In genomic region chr4:99394913-99395312, GRCh38 we compare ENCODE assay signal across 20 cellular contexts. TPM values are rescaled to one million over a fixed set of nuclear protein-coding genes. Genes with fewer than 3 reads are reported as not detected.
DNase-seq lines count a peak whose midpoint lies in the region; ATAC-seq, FAIRE-seq and TF ChIP-seq lines count a peak whose summit lies in the region.
"Had no signal": no experiment of that assay in that cellular context is flagged by ENCODE, and none has a peak within 500 bp of the region (broad histone marks: within the 10 kb centered on the region; RNA-seq: fewer than 3 reads in every experiment).

No MANE protein-coding gene starts in this region.

- POLR2A ChIA-PET in CD4-positive, alpha-beta memory T cell (lab: Charles Lee; ENCODE audit: partially characterized antibody) = no interaction called here

- CTCF ChIA-PET in CD4-positive, alpha-beta memory T cell (lab: Charles Lee; ENCODE audit: partially characterized antibody) = no interaction called here

- H4K20me1 ChIP-seq in astrocyte (ENCODE audit: insufficient read depth, low read length) = no peaks in the 10 kb centered on the region

- WGBS in pancreas, 2 donors = 27 to 38% methylated on average over 1 of the region's 1 CpG

- no peak overlapping the region for H3K4me3 Mint-ChIP-seq in astrocyte (ENCODE audit: unreplicated experiment)
- no peak overlapping the region for H3K4me3 Mint-ChIP-seq in CD4-positive, alpha-beta memory T cell
- H3K4me3 Mint-ChIP-seq: activated CD8-positive, alpha-beta T cell treated with anti-CD3 and anti-CD28 coated beads, Interleukin-2, amount 10 ng/mL, durations not matched to agents 7 days and 5 days; activated T-helper 1 cell treated with anti-CD3 and anti-CD28 coated beads, Interleukin-12 subunit alpha, Interleukin-12 subunit beta, Interleukin-2, Interleukin-4 antibody, amounts not matched to agents 30 ng/mL and 10 ng/mL and 1 ng/mL, durations not matched to agents 14 hours and 24 hours and 36 hours had no signal

- no peaks in the 10 kb centered on the region for H3K79me2 ChIP-seq in astrocyte (ENCODE audit: insufficient read depth, low read length)

- FAIRE-seq in astrocyte (lab: Jason Lieb, UNC) (no peak), pancreas (lab: Jason Lieb, UNC) (peak; percentile 26)

- TF ChIP-seq CTCF in AG10803 (conservative IDR thresholded peaks at IDR 0.05; ENCODE audit: low read length) = no peak
- no peak for TF ChIP-seq CTCF in astrocyte (IDR thresholded peaks at IDR 0.05; ENCODE audit: insufficient read depth, low read depth, low read length)
- TF ChIP-seq CTCF in pancreas (IDR thresholded peaks at IDR 0.05) = no peak

- ATAC-seq in left ventricle myocardium superior (peak; percentile 35), pancreas (peak; percentile 50 to 90 (median 78)), HG03175 (IDR thresholded peaks at IDR 0.05; ENCODE audit: unreplicated experiment) (no peak)
- ATAC-seq: activated CD8-positive, alpha-beta T cell treated with anti-CD3 and anti-CD28 coated beads, Interleukin-2, amount 10 ng/mL, durations not matched to agents 7 days and 5 days had no signal

- H3K9me3 Mint-ChIP-seq in astrocyte (ENCODE audit: unreplicated experiment) = peaks cover 3% of the 10 kb centered on the region
- peaks cover 0 to 8% (median 2%) of the 10 kb centered on the region in 8 donors for H3K9me3 Mint-ChIP-seq in CD4-positive, alpha-beta memory T cell
- H3K9me3 Mint-ChIP-seq: activated T-helper 1 cell treated with anti-CD3 and anti-CD28 coated beads, Interleukin-12 subunit alpha, Interleukin-12 subunit beta, Interleukin-2, Interleukin-4 antibody, amounts not matched to agents 30 ng/mL and 10 ng/mL and 1 ng/mL, durations not matched to agents 14 hours and 24 hours and 36 hours had no signal

- no peak overlapping the region for H2AFZ ChIP-seq in astrocyte (ENCODE audit: low read depth, low read length)
- H2AFZ ChIP-seq: PC-9 had no signal

- peaks cover 9% of the 10 kb centered on the region for H3K4me1 Mint-ChIP-seq in astrocyte (ENCODE audit: low read depth, unreplicated experiment)
- no peaks in the 10 kb centered on the region for H3K4me1 Mint-ChIP-seq in CD4-positive, alpha-beta memory T cell

- intact Hi-C loops in left ventricle myocardium superior (cut with micrococcal nuclease) (no loop called here), pancreas (cut with DNase I) (no loop called here)
- intact Hi-C loops in CD4-positive, alpha-beta memory T cell (cut with micrococcal nuclease) = no loop called here

- H3K9me3 ChIP-seq in astrocyte (ENCODE audit: insufficient read depth, low read depth, low read length) = peaks cover 3% of the 10 kb centered on the region
- no peaks in the 10 kb centered on the region for H3K9me3 ChIP-seq in pancreas
- H3K9me3 ChIP-seq in CD4-positive, alpha-beta memory T cell (ENCODE audit: control insufficient read depth in 1 of 2, low read length in 2 of 2) = no peaks in the 10 kb centered on the region
- H3K9me3 ChIP-seq: suprapubic skin had no signal

- H3K27me3 Mint-ChIP-seq in astrocyte (ENCODE audit: low read depth, unreplicated experiment) = no peaks in the 10 kb centered on the region
- H3K27me3 Mint-ChIP-seq in CD4-positive, alpha-beta memory T cell = peaks cover 4 to 9% of the 10 kb centered on the region in 2 donors

- H3K4me1 ChIP-seq in astrocyte (ENCODE audit: insufficient read depth, low read length) (peaks cover 10% of the 10 kb centered on the region), pancreas (peaks cover 0 to 4% (median 0%) of the 10 kb centered on the region in 3 donors)
- no peaks in the 10 kb centered on the region for H3K4me1 ChIP-seq in CD4-positive, alpha-beta memory T cell (ENCODE audit: insufficient read depth, low read length)
- H3K4me1 ChIP-seq: adrenal gland, suprapubic skin had no signal

- peak overlapping the region; percentile 58 for H3K27ac ChIP-seq in astrocyte (ENCODE audit: low read depth, low read length)
- peak overlapping the region in 2 of 4 donors; percentile 32 to 53 for H3K27ac ChIP-seq in pancreas
- H3K27ac ChIP-seq in CD4-positive, alpha-beta memory T cell (ENCODE audit: low read depth, low read length) = no peak overlapping the region
- H3K27ac ChIP-seq: PC-9, suprapubic skin had no signal

- H3K4me2 ChIP-seq in astrocyte (ENCODE audit: low read length) = peak overlapping the region; percentile 75
- H3K4me2 ChIP-seq: PC-9 had no signal

- peak overlapping the region; percentile 29 for H3K9ac ChIP-seq in astrocyte (ENCODE audit: low read length)

- no peaks in the 10 kb centered on the region for H3K36me3 Mint-ChIP-seq in astrocyte (ENCODE audit: low read depth, unreplicated experiment)
- H3K36me3 Mint-ChIP-seq in CD4-positive, alpha-beta memory T cell = no peaks in the 10 kb centered on the region

- H3K4me3 ChIP-seq in AG10803 (ENCODE audit: low read length) (no peak overlapping the region), astrocyte (ENCODE audit: insufficient read depth, low read depth, low read length) (no peak overlapping the region), pancreas (no peak overlapping the region)
- H3K4me3 ChIP-seq in CD4-positive, alpha-beta memory T cell (ENCODE audit: low read length in 2 of 2) = no peak overlapping the region
- H3K4me3 ChIP-seq: adrenal gland, dorsolateral prefrontal cortex, PC-9, suprapubic skin had no signal

- DNase-seq in AG10803 (ENCODE audit: low read depth) (peak; percentile 28), astrocyte (ENCODE audit: low read depth) (peak; percentile 56), left ventricle myocardium superior (no peak), pancreas (no peak), NCI-H226 (no peak)
- DNase-seq in CD4-positive, alpha-beta memory T cell = no peak
- DNase-seq in activated CD4-positive, CD25-positive, alpha-beta regulatory T cell treated with anti-CD3 and anti-CD28 coated beads, Interleukin-2, amount 50 U/mL, for 72 hours = no peak
- DNase-seq: activated CD8-positive, alpha-beta T cell treated with anti-CD3 and anti-CD28 coated beads, Interleukin-2, amount 10 ng/mL, durations not matched to agents 7 days and 5 days; adrenal gland; Calu3; dorsolateral prefrontal cortex; GF-D8; NCI-H187; NCI-H526; occipital lobe; PC-9 had no signal

- H3K36me3 ChIP-seq in astrocyte (ENCODE audit: insufficient read depth, low read length) (no peaks in the 10 kb centered on the region), pancreas (no peaks in the 10 kb centered on the region)
- H3K36me3 ChIP-seq in CD4-positive, alpha-beta memory T cell (ENCODE audit: insufficient read depth, low read length) = no peaks in the 10 kb centered on the region
- H3K36me3 ChIP-seq: adrenal gland, suprapubic skin had no signal

- H3K27me3 ChIP-seq in astrocyte (ENCODE audit: insufficient read depth, low read length) = no peaks in the 10 kb centered on the region
- no peaks in the 10 kb centered on the region for H3K27me3 ChIP-seq in pancreas
- no peaks in the 10 kb centered on the region for H3K27me3 ChIP-seq in CD4-positive, alpha-beta memory T cell (ENCODE audit: insufficient read depth, low read length)
- H3K27me3 ChIP-seq: adrenal gland, dorsolateral prefrontal cortex, suprapubic skin had no signal

- no peak overlapping the region for H3K27ac Mint-ChIP-seq in astrocyte (ENCODE audit: unreplicated experiment)
- H3K27ac Mint-ChIP-seq in CD4-positive, alpha-beta memory T cell = no peak overlapping the region
- H3K27ac Mint-ChIP-seq: activated CD8-positive, alpha-beta T cell treated with anti-CD3 and anti-CD28 coated beads, Interleukin-2, amount 10 ng/mL, durations not matched to agents 7 days and 5 days; activated T-helper 1 cell treated with anti-CD3 and anti-CD28 coated beads, Interleukin-12 subunit alpha, Interleukin-12 subunit beta, Interleukin-2, Interleukin-4 antibody, amounts not matched to agents 30 ng/mL and 10 ng/mL and 1 ng/mL, durations not matched to agents 14 hours and 24 hours and 36 hours had no signal

RNA-seq across cellular contexts. Expression of gene ADH7, which starts 40.2 kb away (rescaled TPM):
- not detected in 2 replicates for total RNA-seq in astrocyte
- not detected for total RNA-seq in left ventricle myocardium superior
- not detected for total RNA-seq in pancreas
- polyA plus RNA-seq in pancreas = under 1 TPM in 1 of 2 donors, not detected in 1; 0.07 TPM
- total RNA-seq in CD4-positive, alpha-beta memory T cell = not detected
- not detected for polyA plus RNA-seq in CD4-positive, alpha-beta memory T cell
- total RNA-seq: activated CD8-positive, alpha-beta T cell treated with anti-CD3 and anti-CD28 coated beads, Interleukin-2, amount 10 ng/mL, durations not matched to agents 7 days and 5 days; activated T-helper 1 cell treated with anti-CD3 and anti-CD28 coated beads, Interleukin-12 subunit alpha, Interleukin-12 subunit beta, Interleukin-2, Interleukin-4 antibody, amounts not matched to agents 30 ng/mL and 10 ng/mL and 1 ng/mL, durations not matched to agents 14 hours and 24 hours and 36 hours; adrenal gland; Calu3; dorsolateral prefrontal cortex; HT-29; occipital lobe; PC-9 had no signal

RNA-seq across cellular contexts. Expression of gene ADH1C, which starts 42.4 kb away (rescaled TPM):
- not detected in 2 replicates for total RNA-seq in astrocyte
- 7.6 TPM for total RNA-seq in left ventricle myocardium superior
- total RNA-seq in pancreas = 10 to 100 TPM in 3 of 6 donors, 1 to 10 TPM in 3; 8.3 to 25.8 (median 13.3) TPM
- 10 to 100 TPM in 1 of 2 donors, 1 to 10 TPM in 1; 8.7 to 37.6 TPM for polyA plus RNA-seq in pancreas
- not detected for total RNA-seq in CD4-positive, alpha-beta memory T cell
- polyA plus RNA-seq in CD4-positive, alpha-beta memory T cell = not detected
- total RNA-seq: activated CD8-positive, alpha-beta T cell treated with anti-CD3 and anti-CD28 coated beads, Interleukin-2, amount 10 ng/mL, durations not matched to agents 7 days and 5 days; activated T-helper 1 cell treated with anti-CD3 and anti-CD28 coated beads, Interleukin-12 subunit alpha, Interleukin-12 subunit beta, Interleukin-2, Interleukin-4 antibody, amounts not matched to agents 30 ng/mL and 10 ng/mL and 1 ng/mL, durations not matched to agents 14 hours and 24 hours and 36 hours; occipital lobe had no signal

Comparison
In these comparisons a context has a peak if more than half of its experiments do, and no peak if none do; other contexts are left out.
1. DNase-seq: peak in AG10803 (single experiment) and astrocyte (single experiment); none in left ventricle myocardium superior (single experiment), pancreas (0 of 6), CD4-positive, alpha-beta memory T cell (0 of 5), activated CD4-positive, CD25-positive, alpha-beta regulatory T cell treated with anti-CD3 and anti-CD28 coated beads, Interleukin-2, amount 50 U/mL, for 72 hours (single experiment) and NCI-H226 (single experiment).